8 cellular contexts compared by ENCODE assay signal in the genomic region with DNA sequence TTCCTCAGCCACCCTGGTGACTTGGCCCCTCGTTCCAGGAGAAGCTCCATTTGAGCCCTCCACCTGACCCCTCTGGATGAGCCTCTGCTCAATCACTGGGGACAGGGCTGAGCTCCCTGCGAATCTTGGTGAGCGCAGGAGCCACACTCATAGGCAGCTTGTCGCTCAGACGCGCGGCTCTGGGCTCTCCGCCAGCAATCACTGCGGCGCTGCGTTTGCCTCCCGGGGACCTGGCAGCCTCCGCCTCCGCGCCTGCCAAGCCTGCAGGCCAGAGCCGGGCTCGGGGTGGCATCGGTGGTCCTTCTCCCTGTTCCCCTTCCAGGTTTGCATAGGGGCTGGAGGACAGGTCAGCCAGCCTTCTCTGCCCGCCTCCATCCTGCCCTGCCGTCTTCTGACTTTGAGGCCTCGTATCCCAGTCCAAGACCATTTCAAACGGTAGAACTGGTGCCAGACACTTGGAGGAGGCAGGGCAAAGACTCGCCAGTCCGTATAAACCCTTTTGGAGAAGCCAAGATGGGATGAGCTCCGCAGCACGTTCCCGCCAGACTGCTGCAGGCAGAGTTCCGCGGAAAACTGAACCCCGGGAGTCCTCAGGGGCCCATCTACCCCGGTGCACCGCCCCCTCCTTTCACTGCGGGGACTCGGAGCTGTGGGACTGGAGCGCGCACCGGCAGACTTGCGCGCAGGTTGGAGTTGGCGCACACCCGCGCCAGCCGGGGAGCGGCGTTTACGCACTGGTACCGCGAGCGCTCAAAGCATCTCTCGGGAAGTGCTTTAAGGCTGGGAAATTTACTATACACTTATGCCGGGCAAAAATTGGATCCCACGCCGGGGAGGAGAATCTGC. TPM values are rescaled to one million over a fixed set of nuclear protein-coding genes. Genes with fewer than 3 reads are reported as not detected.
A peak's percentile ranks its signal among the peaks of the same experiment; 100 is the strongest.
DNase-seq lines count a peak whose midpoint lies in the region; ATAC-seq and TF ChIP-seq lines count a peak whose summit lies in the region.

No MANE protein-coding gene starts in this region.

- H3K36me3 Mint-ChIP-seq in activated naive CD8-positive, alpha-beta T cell treated with anti-CD3 and anti-CD28 coated beads for 36 hours: no peaks in the 10 kb centered on the region
- H3K36me3 Mint-ChIP-seq in activated T-helper 1 cell treated with anti-CD3 and anti-CD28 coated beads, Interleukin-12 subunit alpha, Interleukin-12 subunit beta, Interleukin-2, Interleukin-4 antibody, amounts not matched to agents 30 ng/mL and 10 ng/mL and 1 ng/mL, durations not matched to agents 14 hours and 24 hours and 36 hours (ENCODE audit: low read depth): no peaks in the 10 kb centered on the region

- H3K36me3 ChIP-seq in HUES48 (ENCODE audit: control insufficient read depth, insufficient read depth, low read length) (no peaks in the 10 kb centered on the region), heart right ventricle (no peaks in the 10 kb centered on the region)

- ATAC-seq in heart right ventricle: peak; percentile 70 to 94 (median 88)
- no peak for ATAC-seq in GM19467 (IDR thresholded peaks at IDR 0.05; ENCODE audit: unreplicated experiment)

- H3K27ac ChIP-seq in HUES48 (ENCODE audit: low read depth, low read length) (no peak overlapping the region), heart right ventricle (no peak overlapping the region)

- H3K4me1 ChIP-seq in HUES48 (ENCODE audit: control insufficient read depth, insufficient read depth, low read length): peaks cover 28% of the 10 kb centered on the region; the same call in 1 of the 2 replicates
- peaks cover 5 to 24% (median 19%) of the 10 kb centered on the region in 9 donors for H3K4me1 ChIP-seq in heart right ventricle

- no peak for TF ChIP-seq CTCF in heart right ventricle (IDR thresholded peaks at IDR 0.05)

- H3K4me3 ChIP-seq in HUES48 (ENCODE audit: low read depth, low read length) (peak overlapping the region; percentile 72), heart right ventricle (peak overlapping the region; percentile 27 to 55 (median 45))

- intact Hi-C loops in heart right ventricle (cut with DNase I): no loop called here
- intact Hi-C loops in posterior cingulate gyrus (cut with DNase I): no loop called here
- intact Hi-C loops in activated T-helper 1 cell treated with anti-CD3 and anti-CD28 coated beads, Interleukin-12 subunit alpha, Interleukin-12 subunit beta, Interleukin-2, Interleukin-4 antibody, amounts not matched to agents 30 ng/mL and 10 ng/mL and 1 ng/mL, durations not matched to agents 14 hours and 24 hours and 36 hours (cut with micrococcal nuclease): no loop called here

- H3K9me3 ChIP-seq in HUES48 (ENCODE audit: control insufficient read depth, insufficient read depth, low read length): no peaks in the 10 kb centered on the region
- H3K9me3 ChIP-seq in heart right ventricle: peaks cover 0 to 7% (median 0%) of the 10 kb centered on the region in 11 donors

- H3K27me3 ChIP-seq in HUES48 (ENCODE audit: control insufficient read depth, insufficient read depth, low read length) (peaks cover 72% of the 10 kb centered on the region), heart right ventricle (peaks cover 0 to 89% (median 59%) of the 10 kb centered on the region in 7 donors)

- H3K4me1 Mint-ChIP-seq in activated naive CD8-positive, alpha-beta T cell treated with anti-CD3 and anti-CD28 coated beads for 36 hours: peaks cover 6% of the 10 kb centered on the region
- no peaks in the 10 kb centered on the region for H3K4me1 Mint-ChIP-seq in activated T-helper 1 cell treated with anti-CD3 and anti-CD28 coated beads, Interleukin-12 subunit alpha, Interleukin-12 subunit beta, Interleukin-2, Interleukin-4 antibody, amounts not matched to agents 30 ng/mL and 10 ng/mL and 1 ng/mL, durations not matched to agents 14 hours and 24 hours and 36 hours (ENCODE audit: low read depth)

- H3K27ac Mint-ChIP-seq in activated naive CD8-positive, alpha-beta T cell treated with anti-CD3 and anti-CD28 coated beads for 36 hours: no peak overlapping the region
- H3K27ac Mint-ChIP-seq in activated T-helper 1 cell treated with anti-CD3 and anti-CD28 coated beads, Interleukin-12 subunit alpha, Interleukin-12 subunit beta, Interleukin-2, Interleukin-4 antibody, amounts not matched to agents 30 ng/mL and 10 ng/mL and 1 ng/mL, durations not matched to agents 14 hours and 24 hours and 36 hours: no peak overlapping the region

- peak overlapping the region; percentile 74 for H3K4me3 Mint-ChIP-seq in activated naive CD8-positive, alpha-beta T cell treated with anti-CD3 and anti-CD28 coated beads for 36 hours
- H3K4me3 Mint-ChIP-seq in activated T-helper 1 cell treated with anti-CD3 and anti-CD28 coated beads, Interleukin-12 subunit alpha, Interleukin-12 subunit beta, Interleukin-2, Interleukin-4 antibody, amounts not matched to agents 30 ng/mL and 10 ng/mL and 1 ng/mL, durations not matched to agents 14 hours and 24 hours and 36 hours: no peak overlapping the region

- WGBS in heart right ventricle, 2 donors: 0 to 1% methylated on average over 53 of the region's 53 CpGs

- no peaks in the 10 kb centered on the region for H3K9me3 Mint-ChIP-seq in activated naive CD8-positive, alpha-beta T cell treated with anti-CD3 and anti-CD28 coated beads for 36 hours
- no peaks in the 10 kb centered on the region for H3K9me3 Mint-ChIP-seq in activated T-helper 1 cell treated with anti-CD3 and anti-CD28 coated beads, Interleukin-12 subunit alpha, Interleukin-12 subunit beta, Interleukin-2, Interleukin-4 antibody, amounts not matched to agents 30 ng/mL and 10 ng/mL and 1 ng/mL, durations not matched to agents 14 hours and 24 hours and 36 hours

- no peak overlapping the region for H3K9ac ChIP-seq in HUES48 (ENCODE audit: low read depth, low read length)

- DNase-seq in EL: peak; percentile 56
- DNase-seq in activated naive CD8-positive, alpha-beta T cell treated with anti-CD3 and anti-CD28 coated beads for 36 hours: peak; percentile 26
- peak; percentile 43 to 77 for DNase-seq in heart right ventricle
- peak; percentile 46 to 96 (median 67) for DNase-seq in posterior cingulate gyrus
- no peak for DNase-seq in activated T-helper 1 cell treated with anti-CD3 and anti-CD28 coated beads, Interleukin-12 subunit alpha, Interleukin-12 subunit beta, Interleukin-2, Interleukin-4 antibody, amounts not matched to agents 30 ng/mL and 10 ng/mL and 1 ng/mL, durations not matched to agents 14 hours and 24 hours and 36 hours (ENCODE audit: low spot score)
- no peak for DNase-seq in cortex of kidney (lab: John Stamatoyannopoulos, UW)

- H3K27me3 Mint-ChIP-seq in activated naive CD8-positive, alpha-beta T cell treated with anti-CD3 and anti-CD28 coated beads for 36 hours: peaks cover 86% of the 10 kb centered on the region
- H3K27me3 Mint-ChIP-seq in activated T-helper 1 cell treated with anti-CD3 and anti-CD28 coated beads, Interleukin-12 subunit alpha, Interleukin-12 subunit beta, Interleukin-2, Interleukin-4 antibody, amounts not matched to agents 30 ng/mL and 10 ng/mL and 1 ng/mL, durations not matched to agents 14 hours and 24 hours and 36 hours (ENCODE audit: insufficient read depth): peaks cover 41% of the 10 kb centered on the region

RNA-seq across cellular contexts. Expression of gene TACR1, which starts 1.0 kb away (rescaled TPM):
- not detected for total RNA-seq in activated naive CD8-positive, alpha-beta T cell treated with anti-CD3 and anti-CD28 coated beads for 36 hours
- under 1 TPM in 7 of 10 donors, not detected in 3; 0.07 to 0.38 (median 0.21) TPM for total RNA-seq in heart right ventricle
- under 1 TPM; 0.06 to 0.15 TPM for polyA plus RNA-seq in heart right ventricle
- not detected in 2 replicates for total RNA-seq in activated T-helper 1 cell treated with anti-CD3 and anti-CD28 coated beads, Interleukin-12 subunit alpha, Interleukin-12 subunit beta, Interleukin-2, Interleukin-4 antibody, amounts not matched to agents 30 ng/mL and 10 ng/mL and 1 ng/mL, durations not matched to agents 14 hours and 24 hours and 36 hours

Comparison
In these comparisons a context has a peak if more than half of its experiments do, and no peak if none do; other contexts are left out.
1. DNase-seq: peak in EL (single experiment), activated naive CD8-positive, alpha-beta T cell treated with anti-CD3 and anti-CD28 coated beads for 36 hours (single experiment), heart right ventricle (2 of 2) and posterior cingulate gyrus (10 of 10); none in activated T-helper 1 cell treated with anti-CD3 and anti-CD28 coated beads, Interleukin-12 subunit alpha, Interleukin-12 subunit beta, Interleukin-2, Interleukin-4 antibody, amounts not matched to agents 30 ng/mL and 10 ng/mL and 1 ng/mL, durations not matched to agents 14 hours and 24 hours and 36 hours (single experiment) and cortex of kidney (single experiment).